In the genomic region with DNA sequence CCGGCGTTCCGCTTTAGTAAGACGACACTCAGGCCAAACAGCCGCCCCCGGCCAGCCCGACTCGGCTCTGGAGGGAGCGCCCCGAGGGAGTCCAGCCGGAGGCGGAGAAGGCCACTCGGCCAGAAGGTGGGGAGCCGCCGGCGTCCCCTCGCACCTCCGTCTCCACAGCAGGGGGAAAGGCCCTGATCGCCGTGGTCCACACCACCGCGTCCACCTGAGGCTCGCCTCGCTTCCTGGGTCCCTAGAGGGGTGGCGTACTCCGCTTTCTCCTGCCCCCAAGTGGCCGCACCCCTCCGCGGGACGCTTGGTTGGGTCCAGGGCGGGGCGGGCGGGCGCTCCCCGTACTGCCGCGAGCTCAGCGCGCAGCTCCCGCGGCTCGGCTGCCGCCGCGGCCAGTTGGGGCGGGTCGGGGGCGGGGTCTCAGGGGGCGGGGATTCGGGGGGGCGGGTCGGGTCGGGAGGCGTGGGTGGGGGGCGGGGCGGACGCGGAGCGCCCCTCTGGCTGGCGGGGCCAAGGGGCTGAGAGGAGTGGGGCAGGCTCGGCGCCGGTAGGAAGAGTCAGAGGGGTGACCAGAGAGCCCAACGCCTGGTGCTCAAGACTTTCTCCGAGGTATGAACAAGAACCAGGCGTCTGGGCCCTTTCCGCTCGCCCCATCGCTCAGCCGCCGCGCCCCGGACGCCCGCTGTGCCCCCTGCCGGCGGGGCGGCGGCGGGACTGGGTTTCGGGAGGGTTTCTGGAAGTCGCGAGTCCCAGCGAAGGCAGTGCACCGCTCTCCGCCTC, we compare ENCODE assay signal across 8 cellular contexts. TPM values are rescaled to one million over a fixed set of nuclear protein-coding genes. Genes with fewer than 3 reads are reported as not detected.
DNase-seq lines count a peak whose midpoint lies in the region; ATAC-seq and TF ChIP-seq lines count a peak whose summit lies in the region.

TSS of gene FRMD6 (plus strand) at position 523 of the 780 bp plus-strand sequence. CDS start 37,927 bp downstream, outside the sequence.

- peaks cover 14 to 24% (median 15%) of the 10 kb centered on the region in 3 donors for H3K4me1 Mint-ChIP-seq in CD8-positive, alpha-beta memory T cell

- peaks cover 20% of the 10 kb centered on the region for H3K27me3 ChIP-seq in CD8-positive, alpha-beta memory T cell (ENCODE audit: insufficient read depth, low read length, poor library complexity, severe bottlenecking)
- H3K27me3 ChIP-seq in NT2/D1 (ENCODE audit: insufficient read depth, insufficient read length) (no peaks in the 10 kb centered on the region), mucosa of rectum (ENCODE audit: control insufficient read depth in 2 of 2, insufficient read depth in 2 of 2, low read length in 2 of 2) (peaks cover 0 to 20% of the 10 kb centered on the region in 2 donors)

- H3K27me3 Mint-ChIP-seq in CD8-positive, alpha-beta memory T cell: peaks cover 10 to 31% of the 10 kb centered on the region in 2 donors

- H3K9ac ChIP-seq in NT2/D1 (ENCODE audit: insufficient read length, low read depth): peak within 1 kb of the TSS; percentile 92
- peak within 1 kb of the TSS; percentile 93 for H3K9ac ChIP-seq in mucosa of rectum (ENCODE audit: low read depth in 1 of 2, low read length in 2 of 2)

- POLR2A ChIA-PET in CD8-positive, alpha-beta memory T cell (lab: Charles Lee): interaction anchor here (1.0 kb wide), 1 partner anchor 13 kb away, joined by 3 read pairs; no protein-coding TSS in a partner anchor

- H3K4me3 Mint-ChIP-seq in CD8-positive, alpha-beta memory T cell: peak within 1 kb of the TSS; percentile 78 to 93 (median 84)

- peaks cover 0 to 4% (median 2%) of the 10 kb centered on the region in 3 donors for H3K36me3 Mint-ChIP-seq in CD8-positive, alpha-beta memory T cell

- H3K9me3 ChIP-seq in CD8-positive, alpha-beta memory T cell (ENCODE audit: low read length): no peaks in the 10 kb centered on the region
- H3K9me3 ChIP-seq in NT2/D1 (ENCODE audit: insufficient read depth, low read length) (no peaks in the 10 kb centered on the region), mucosa of rectum (ENCODE audit: control insufficient read depth in 2 of 2, low read length in 2 of 2) (no peaks in the 10 kb centered on the region)

- peak; percentile 78 for TF ChIP-seq CTCF in epithelial cell of proximal tubule (conservative IDR thresholded peaks at IDR 0.05; ENCODE audit: low read depth, low read length)

- H3K27ac Mint-ChIP-seq in CD8-positive, alpha-beta memory T cell: peak within 1 kb of the TSS in 7 of 8 donors; percentile 21 to 83 (median 56)

- CTCF ChIA-PET in CD8-positive, alpha-beta memory T cell (lab: Charles Lee): interaction anchor here (0.5 to 1.9 kb wide), 8 partner anchors 10 to 666 kb away, joined by 3 to 9 read pairs (median 4); no protein-coding TSS in a partner anchor

- no peaks in the 10 kb centered on the region for H3K9me3 Mint-ChIP-seq in CD8-positive, alpha-beta memory T cell

- H3K4me1 ChIP-seq in CD8-positive, alpha-beta memory T cell (ENCODE audit: insufficient read depth, low read length): peaks cover 19% of the 10 kb centered on the region
- H3K4me1 ChIP-seq in NT2/D1 (ENCODE audit: insufficient read depth, insufficient read length): no peaks in the 10 kb centered on the region
- H3K4me1 ChIP-seq in mucosa of rectum (ENCODE audit: control insufficient read depth in 2 of 2, insufficient read depth in 2 of 2, low read length in 2 of 2): peaks cover 9 to 11% of the 10 kb centered on the region in 2 donors

- peak; percentile 70 to 88 (median 79) for DNase-seq in CD8-positive, alpha-beta memory T cell
- DNase-seq in HPDE6-E6E7 (ENCODE audit: extremely low spot score) (peak; percentile 78), NT2/D1 (ENCODE audit: low read depth, low spot score) (peak; percentile 44), activated T-cell treated with anti-CD3 and anti-CD28 coated beads for 4 hours (peak; percentile 60), epithelial cell of proximal tubule (ENCODE audit: low read depth) (no peak)
- peak; percentile 44 to 54 for DNase-seq in stimulated activated CD8-positive, alpha-beta memory T cell treated with anti-CD3 and anti-CD28 coated beads, Interleukin-4, amount 100 ng/mL, for 4 hours (ENCODE audit: low read depth in 2 of 2, low spot score in 1 of 2)

- peak within 1 kb of the TSS; percentile 39 for H3K27ac ChIP-seq in CD8-positive, alpha-beta memory T cell (ENCODE audit: low read depth, low read length)
- peak within 1 kb of the TSS; percentile 89 to 92 for H3K27ac ChIP-seq in mucosa of rectum (ENCODE audit: low read depth in 2 of 2, low read length in 2 of 2)

- no peaks in the 10 kb centered on the region for H3K36me3 ChIP-seq in CD8-positive, alpha-beta memory T cell (ENCODE audit: insufficient read depth, low read length)
- peaks cover 4% of the 10 kb centered on the region for H3K36me3 ChIP-seq in NT2/D1 (ENCODE audit: insufficient read depth, insufficient read length, low read length)
- no peaks in the 10 kb centered on the region for H3K36me3 ChIP-seq in mucosa of rectum (ENCODE audit: control insufficient read depth in 2 of 2, insufficient read depth in 2 of 2, low read length in 2 of 2)

- ATAC-seq in GM19455 (IDR thresholded peaks at IDR 0.05; ENCODE audit: unreplicated experiment): peak; percentile 67

- peak within 1 kb of the TSS; percentile 74 for H3K4me3 ChIP-seq in CD8-positive, alpha-beta memory T cell (ENCODE audit: low read length)
- H3K4me3 ChIP-seq in NT2/D1 (ENCODE audit: insufficient read length, low read depth) (peak within 1 kb of the TSS; percentile 77), epithelial cell of proximal tubule (ENCODE audit: low read depth, low read length) (peak within 1 kb of the TSS; percentile 84), mucosa of rectum (ENCODE audit: low read length in 2 of 2) (peak within 1 kb of the TSS; percentile 84 to 95)

RNA-seq across cellular contexts. Expression of gene FRMD6, which starts in this region (rescaled TPM):
- 1 to 10 TPM; 2.2 to 2.3 TPM for total RNA-seq in CD8-positive, alpha-beta memory T cell
- polyA plus RNA-seq in CD8-positive, alpha-beta memory T cell: 0.67 TPM
- total RNA-seq in epithelial cell of proximal tubule: 110 and 122 TPM in 2 replicates

Comparison
In these comparisons a context has a peak if more than half of its experiments do, and no peak if none do; other contexts are left out.
1. RNA of gene FRMD6 (total RNA-seq): 110 to 122 TPM in epithelial cell of proximal tubule; 2.2 to 2.3 TPM in CD8-positive, alpha-beta memory T cell; every median in the first group is over 10 times any median in the second.
2. Peak in every context shown above with its lines, with median percentiles within 50 percentile points of each other: H3K4me3 ChIP-seq.